Comparison of ENCODE assay signal across 13 cellular contexts in the genomic region with DNA sequence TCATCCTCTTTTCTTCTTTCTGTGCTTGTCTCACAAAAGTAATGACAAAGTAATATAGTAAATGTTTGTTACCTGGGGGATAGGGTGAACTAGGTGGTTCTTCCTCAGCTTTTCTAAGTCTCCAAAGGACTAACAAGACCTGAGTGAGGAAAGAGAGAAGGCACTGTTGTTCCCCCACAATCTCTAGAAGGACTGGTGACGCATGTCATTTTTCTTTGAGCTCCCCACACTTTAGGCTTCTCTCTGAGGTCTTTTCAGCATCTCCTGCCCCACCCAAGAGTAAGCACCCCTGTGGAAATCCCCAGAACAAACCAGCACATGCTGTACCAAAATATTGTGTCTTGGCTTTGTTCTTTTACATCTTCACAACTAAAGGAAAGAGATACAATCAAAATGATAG. TPM values are rescaled to one million over a fixed set of nuclear protein-coding genes. Genes with fewer than 3 reads are reported as not detected.
DNase-seq lines count a peak whose midpoint lies in the region; ATAC-seq and TF ChIP-seq lines count a peak whose summit lies in the region.
"Had no signal": no experiment of that assay in that cellular context is flagged by ENCODE, and none has a peak within 500 bp of the region (broad histone marks: within the 10 kb centered on the region; RNA-seq: fewer than 3 reads in every experiment).

No MANE protein-coding gene starts in this region.

- H3K27ac ChIP-seq in lower lobe of right lung, result peak overlapping the region; percentile 86
- H3K27ac ChIP-seq in foreskin keratinocyte, result no peak overlapping the region
- H3K27ac ChIP-seq: body of pancreas, gastroesophageal sphincter had no signal

- peaks cover 92% of the 10 kb centered on the region for H3K4me1 Mint-ChIP-seq in activated T-cell treated with anti-CD3 and anti-CD28 coated beads, Interleukin-2, amount 50 U/mL, for 72 hours (ENCODE audit: low read depth)
- H3K4me1 Mint-ChIP-seq in stimulated activated naive CD8-positive, alpha-beta T cell treated with anti-CD3 and anti-CD28 coated beads, Interleukin-15, amount 100 ng/mL, for 72 hours, result peaks cover 49% of the 10 kb centered on the region

- no peaks in the 10 kb centered on the region for H3K27me3 ChIP-seq in lower lobe of right lung (ENCODE audit: low read depth)
- H3K27me3 ChIP-seq in foreskin keratinocyte, result no peaks in the 10 kb centered on the region
- H3K27me3 ChIP-seq: body of pancreas, gastroesophageal sphincter had no signal

- H3K27me3 Mint-ChIP-seq in activated T-cell treated with anti-CD3 and anti-CD28 coated beads, Interleukin-2, amount 50 U/mL, for 72 hours (ENCODE audit: low read depth), result no peaks in the 10 kb centered on the region
- H3K27me3 Mint-ChIP-seq in stimulated activated naive CD8-positive, alpha-beta T cell treated with anti-CD3 and anti-CD28 coated beads, Interleukin-15, amount 100 ng/mL, for 72 hours, result no peaks in the 10 kb centered on the region

- H3K9me3 Mint-ChIP-seq in activated T-cell treated with anti-CD3 and anti-CD28 coated beads, Interleukin-2, amount 50 U/mL, for 72 hours, result no peaks in the 10 kb centered on the region
- H3K9me3 Mint-ChIP-seq in stimulated activated naive CD8-positive, alpha-beta T cell treated with anti-CD3 and anti-CD28 coated beads, Interleukin-15, amount 100 ng/mL, for 72 hours, result peaks cover 0 to 5% of the 10 kb centered on the region in 2 donors
- H3K9me3 Mint-ChIP-seq: neural crest cell had no signal

- peak overlapping the region; percentile 91 to 92 for H3K4me3 Mint-ChIP-seq in activated T-cell treated with anti-CD3 and anti-CD28 coated beads, Interleukin-2, amount 50 U/mL, for 72 hours
- H3K4me3 Mint-ChIP-seq in stimulated activated naive CD8-positive, alpha-beta T cell treated with anti-CD3 and anti-CD28 coated beads, Interleukin-15, amount 100 ng/mL, for 72 hours, result peak overlapping the region; percentile 70 to 80
- H3K4me3 Mint-ChIP-seq: neural crest cell had no signal

- intact Hi-C loops in lower lobe of right lung (cut with DNase I), result no loop called here

- no peaks in the 10 kb centered on the region for H3K9me3 ChIP-seq in lower lobe of right lung
- H3K9me3 ChIP-seq: body of pancreas, gastroesophageal sphincter had no signal

- peak overlapping the region; percentile 89 for H3K27ac Mint-ChIP-seq in activated T-cell treated with anti-CD3 and anti-CD28 coated beads, Interleukin-2, amount 50 U/mL, for 72 hours
- peak overlapping the region; percentile 93 to 99 for H3K27ac Mint-ChIP-seq in stimulated activated naive CD8-positive, alpha-beta T cell treated with anti-CD3 and anti-CD28 coated beads, Interleukin-15, amount 100 ng/mL, for 72 hours

- TF ChIP-seq CTCF in lower lobe of right lung (IDR thresholded peaks at IDR 0.05) (no peak), foreskin keratinocyte (conservative IDR thresholded peaks at IDR 0.05) (no peak)

- no peaks in the 10 kb centered on the region for H3K36me3 ChIP-seq in lower lobe of right lung
- H3K36me3 ChIP-seq: gastroesophageal sphincter had no signal

- peaks cover 10 to 32% of the 10 kb centered on the region in 2 donors for H3K36me3 Mint-ChIP-seq in activated T-cell treated with anti-CD3 and anti-CD28 coated beads, Interleukin-2, amount 50 U/mL, for 72 hours (ENCODE audit: insufficient read depth in 2 of 2)

- peak overlapping the region; percentile 31 for H3K4me3 ChIP-seq in lower lobe of right lung
- H3K4me3 ChIP-seq: body of pancreas, gastroesophageal sphincter had no signal

- ATAC-seq in activated T-cell treated with anti-CD3 and anti-CD28 coated beads, Interleukin-2, amount 50 U/mL, for 72 hours (replicated peaks in 1 of 2), result peak; percentile 44 to 56
- peak; percentile 59 to 61 for ATAC-seq in lower lobe of right lung
- peak; percentile 70 for ATAC-seq in stimulated activated naive CD8-positive, alpha-beta T cell treated with anti-CD3 and anti-CD28 coated beads, Interleukin-15, amount 100 ng/mL, for 72 hours
- ATAC-seq in foreskin keratinocyte, result no peak
- ATAC-seq in HG02973 (IDR thresholded peaks at IDR 0.05; ENCODE audit: unreplicated experiment), result no peak
- ATAC-seq: body of pancreas had no signal

- DNase-seq in activated CD4-positive, CD25-positive, alpha-beta regulatory T cell treated with anti-CD3 and anti-CD28 coated beads, Interleukin-2, amount 50 U/mL, for 16 hours (ENCODE audit: low read depth, low spot score), result peak; percentile 67
- no peak for DNase-seq in activated CD4-positive, CD25-positive, alpha-beta regulatory T cell treated with anti-CD3 and anti-CD28 coated beads, Interleukin-2, amount 50 U/mL, for 72 hours
- peak; percentile 75 to 80 for DNase-seq in activated T-cell treated with anti-CD3 and anti-CD28 coated beads, Interleukin-2, amount 50 U/mL, for 72 hours
- DNase-seq in lower lobe of right lung (no peak), foreskin keratinocyte (no peak), hippocampal formation (lab: John Stamatoyannopoulos, UW) (no peak)
- peak; percentile 69 to 85 for DNase-seq in stimulated activated naive CD8-positive, alpha-beta T cell treated with anti-CD3 and anti-CD28 coated beads, Interleukin-15, amount 100 ng/mL, for 72 hours
- DNase-seq: 8988T, NCI-H1417 treated with DMSO at 0.1 percent for 48 hours had no signal

- H3K4me1 ChIP-seq in lower lobe of right lung (peaks cover 29% of the 10 kb centered on the region), foreskin keratinocyte (peaks cover 35% of the 10 kb centered on the region)
- H3K4me1 ChIP-seq: body of pancreas had no signal

RNA-seq across cellular contexts. Expression of gene IL7R, which starts 2.4 kb away (rescaled TPM):
- 100 to 1,000 TPM; 102 to 143 TPM for total RNA-seq in activated T-cell treated with anti-CD3 and anti-CD28 coated beads, Interleukin-2, amount 50 U/mL, for 72 hours
- total RNA-seq in lower lobe of right lung (168 TPM), foreskin keratinocyte (4.5 and 6.7 TPM in 2 replicates)
- 1.2 and 2.1 TPM in 2 replicates for polyA plus RNA-seq in foreskin keratinocyte
- total RNA-seq: neural crest cell had no signal

Comparison
In these comparisons a context has a peak if more than half of its experiments do, and no peak if none do; other contexts are left out.
1. DNase-seq: peak in activated CD4-positive, CD25-positive, alpha-beta regulatory T cell treated with anti-CD3 and anti-CD28 coated beads, Interleukin-2, amount 50 U/mL, for 16 hours (single experiment), activated T-cell treated with anti-CD3 and anti-CD28 coated beads, Interleukin-2, amount 50 U/mL, for 72 hours (2 of 2) and stimulated activated naive CD8-positive, alpha-beta T cell treated with anti-CD3 and anti-CD28 coated beads, Interleukin-15, amount 100 ng/mL, for 72 hours (2 of 2); none in activated CD4-positive, CD25-positive, alpha-beta regulatory T cell treated with anti-CD3 and anti-CD28 coated beads, Interleukin-2, amount 50 U/mL, for 72 hours (single experiment), lower lobe of right lung (single experiment), foreskin keratinocyte (0 of 2) and hippocampal formation (0 of 2).
2. ATAC-seq: peak in activated T-cell treated with anti-CD3 and anti-CD28 coated beads, Interleukin-2, amount 50 U/mL, for 72 hours (2 of 2), lower lobe of right lung (2 of 2) and stimulated activated naive CD8-positive, alpha-beta T cell treated with anti-CD3 and anti-CD28 coated beads, Interleukin-15, amount 100 ng/mL, for 72 hours (single experiment); none in foreskin keratinocyte (single experiment) and HG02973 (single experiment).
3. RNA of gene IL7R, which starts 2.4 kb away (total RNA-seq): 168 TPM in lower lobe of right lung (single experiment) and 102 to 143 TPM in activated T-cell treated with anti-CD3 and anti-CD28 coated beads, Interleukin-2, amount 50 U/mL, for 72 hours; 4.5 to 6.7 TPM in foreskin keratinocyte; every median in the first group is over 10 times any median in the second.